In genomic region chr3:151081082-151081481, GRCh38 we compare ENCODE assay signal across 1 cellular context. TPM values are rescaled to one million over a fixed set of nuclear protein-coding genes. Genes with fewer than 3 reads are reported as not detected.
"Had no signal": no experiment of that assay in that cellular context is flagged by ENCODE, and none has a peak within 500 bp of the region (broad histone marks: within the 10 kb centered on the region; RNA-seq: fewer than 3 reads in every experiment).

No MANE protein-coding gene starts in this region.

RNA-seq across cellular contexts. Expression of gene MED12L, which starts 4.4 kb away (rescaled TPM):
- polyA plus RNA-seq: naive thymus-derived CD8-positive, alpha-beta T cell had no signal
